Comparison of ENCODE assay signal across 8 cellular contexts in the genomic region with DNA sequence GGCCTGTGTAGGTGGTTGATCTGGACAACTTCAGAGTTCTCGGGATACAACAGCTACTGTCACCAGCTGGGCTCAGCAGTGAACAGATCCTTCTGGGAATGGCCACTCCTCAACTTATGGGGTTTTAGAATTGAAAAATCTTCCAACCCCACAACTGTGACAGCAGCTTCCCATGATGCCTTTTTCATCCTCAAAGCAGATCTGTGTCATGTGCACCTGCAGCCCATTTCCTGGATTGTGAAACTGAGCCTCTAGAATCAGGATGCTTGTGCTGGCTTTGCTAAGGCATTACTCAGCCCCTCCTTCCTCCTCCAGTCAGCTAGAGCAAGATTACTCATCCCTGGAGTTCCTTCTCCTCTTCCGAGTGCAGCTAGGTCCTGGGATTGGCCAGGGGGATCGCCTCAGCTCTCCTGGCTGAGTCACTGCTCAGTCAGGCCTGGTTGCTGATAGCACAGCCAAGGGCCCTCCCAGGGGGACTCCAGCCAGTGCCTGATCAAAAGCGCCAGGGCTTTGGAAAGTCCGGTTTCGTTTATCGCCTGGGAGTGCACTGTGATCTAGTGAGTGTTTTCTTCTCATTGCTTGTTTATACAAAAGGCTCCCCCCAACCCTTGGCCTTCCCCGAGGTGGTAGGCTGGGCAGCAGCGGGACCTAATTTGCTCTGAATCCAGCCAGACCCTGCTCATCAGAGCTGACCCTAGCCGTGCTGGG. TPM values are rescaled to one million over a fixed set of nuclear protein-coding genes. Genes with fewer than 3 reads are reported as not detected.
DNase-seq lines count a peak whose midpoint lies in the region; ATAC-seq and TF ChIP-seq lines count a peak whose summit lies in the region.

No MANE protein-coding gene starts in this region.

- no peak overlapping the region for H3K27ac ChIP-seq in SU-DHL-6 (ENCODE audit: low read depth, low read length)

- intact Hi-C loops in Right ventricle myocardium superior (cut with DNase I), result no loop called here
- intact Hi-C loops in posterior cingulate gyrus (cut with DNase I), result loop anchor here (10.0 kb wide), 1 partner anchor 49 kb away; no protein-coding TSS in a partner anchor

- peaks cover 11% of the 10 kb centered on the region for H3F3A ChIP-seq in SU-DHL-6 (ENCODE audit: insufficient read depth)

- no peaks in the 10 kb centered on the region for H3K36me3 ChIP-seq in SU-DHL-6 (ENCODE audit: low read length)

- no peaks in the 10 kb centered on the region for H3K9me2 ChIP-seq in SU-DHL-6 (replicated peaks; ENCODE audit: insufficient read depth, low read length)

- peak overlapping the region; percentile 43 for H2AFZ ChIP-seq in SU-DHL-6 (ENCODE audit: low read depth, low read length, severe bottlenecking)

- in situ Hi-C loops in GM13976 (cut with MboI; ENCODE audit: low sequenced_read_pairs, unreplicated experiment), result no loop called here

- DNase-seq in GM13976 (ENCODE audit: low spot score), result peak; percentile 85
- peak; percentile 45 for DNase-seq in NCI-H1417 treated with DMSO at 0.1 percent for 48 hours (lab: John Stamatoyannopoulos, UW)
- DNase-seq in activated naive CD8-positive, alpha-beta T cell treated with anti-CD3 and anti-CD28 coated beads, Interleukin-2, amount 50 U/mL, for 16 hours (ENCODE audit: low read depth, low spot score), result peak; percentile 28
- peak; percentile 96 for DNase-seq in Right ventricle myocardium superior
- DNase-seq in posterior cingulate gyrus, result peak; percentile 74 to 98 (median 84)
- DNase-seq in ureter (ENCODE audit: low spot score), result peak; percentile 95

- no peaks in the 10 kb centered on the region for H3K27me3 ChIP-seq in SU-DHL-6 (ENCODE audit: low read length)

- H3K9ac ChIP-seq in SU-DHL-6 (ENCODE audit: low read length), result peak overlapping the region; percentile 38

- peak overlapping the region; percentile 12 for H3K4me3 ChIP-seq in SU-DHL-6 (ENCODE audit: insufficient read depth, low read length, poor library complexity, severe bottlenecking)

- TF ChIP-seq CTCF in GM13976 (IDR thresholded peaks at IDR 0.05; ENCODE audit: borderline replicate concordance, control extremely low read depth, extremely low read depth, insufficient read depth, missing control alignments), result no peak
- TF ChIP-seq CTCF in SU-DHL-6 (IDR thresholded peaks at IDR 0.05; ENCODE audit: insufficient read depth, low read length, poor library complexity, severe bottlenecking), result no peak

- no peaks in the 10 kb centered on the region for H4K20me1 ChIP-seq in SU-DHL-6 (ENCODE audit: low read depth, low read length)

- H3K9me3 ChIP-seq in SU-DHL-6 (ENCODE audit: insufficient read depth, low read length), result no peaks in the 10 kb centered on the region

- H3K79me2 ChIP-seq in SU-DHL-6 (ENCODE audit: insufficient read depth, low read length), result peaks cover 23% of the 10 kb centered on the region

- ATAC-seq in HG02852 (IDR thresholded peaks at IDR 0.05; ENCODE audit: unreplicated experiment), result peak; percentile 55
- peak; percentile 88 for ATAC-seq in Right ventricle myocardium superior (ENCODE audit: poor library complexity)

- H3K4me2 ChIP-seq in SU-DHL-6 (ENCODE audit: low read depth, low read length, poor library complexity, severe bottlenecking), result peak overlapping the region; percentile 57

RNA-seq across cellular contexts. Expression of a gene that starts 2.4 kb away (rescaled TPM):
- total RNA-seq in Right ventricle myocardium superior (62.4 TPM), ureter (32.3 TPM)

Comparison
In these comparisons a context has a peak if more than half of its experiments do, and no peak if none do; other contexts are left out.
1. DNase-seq: peak in every context shown above with its lines; median percentile 96 in Right ventricle myocardium superior; 95 in ureter; 85 in GM13976; 84 in posterior cingulate gyrus; 45 in NCI-H1417 treated with DMSO at 0.1 percent for 48 hours; 28 in activated naive CD8-positive, alpha-beta T cell treated with anti-CD3 and anti-CD28 coated beads, Interleukin-2, amount 50 U/mL, for 16 hours.